Comparison of ENCODE assay signal across 1 cellular context in genomic region chr9:3993783-3994182, GRCh38.
TF ChIP-seq lines count a peak whose summit lies in the region.

No MANE protein-coding gene starts in this region.

TF ChIP-seq in GM12878, 131 proteins besides CTCF, POLR2A, EP300 and RAD21 (continued from another document):
- TF ChIP-seq, protein P1, sequence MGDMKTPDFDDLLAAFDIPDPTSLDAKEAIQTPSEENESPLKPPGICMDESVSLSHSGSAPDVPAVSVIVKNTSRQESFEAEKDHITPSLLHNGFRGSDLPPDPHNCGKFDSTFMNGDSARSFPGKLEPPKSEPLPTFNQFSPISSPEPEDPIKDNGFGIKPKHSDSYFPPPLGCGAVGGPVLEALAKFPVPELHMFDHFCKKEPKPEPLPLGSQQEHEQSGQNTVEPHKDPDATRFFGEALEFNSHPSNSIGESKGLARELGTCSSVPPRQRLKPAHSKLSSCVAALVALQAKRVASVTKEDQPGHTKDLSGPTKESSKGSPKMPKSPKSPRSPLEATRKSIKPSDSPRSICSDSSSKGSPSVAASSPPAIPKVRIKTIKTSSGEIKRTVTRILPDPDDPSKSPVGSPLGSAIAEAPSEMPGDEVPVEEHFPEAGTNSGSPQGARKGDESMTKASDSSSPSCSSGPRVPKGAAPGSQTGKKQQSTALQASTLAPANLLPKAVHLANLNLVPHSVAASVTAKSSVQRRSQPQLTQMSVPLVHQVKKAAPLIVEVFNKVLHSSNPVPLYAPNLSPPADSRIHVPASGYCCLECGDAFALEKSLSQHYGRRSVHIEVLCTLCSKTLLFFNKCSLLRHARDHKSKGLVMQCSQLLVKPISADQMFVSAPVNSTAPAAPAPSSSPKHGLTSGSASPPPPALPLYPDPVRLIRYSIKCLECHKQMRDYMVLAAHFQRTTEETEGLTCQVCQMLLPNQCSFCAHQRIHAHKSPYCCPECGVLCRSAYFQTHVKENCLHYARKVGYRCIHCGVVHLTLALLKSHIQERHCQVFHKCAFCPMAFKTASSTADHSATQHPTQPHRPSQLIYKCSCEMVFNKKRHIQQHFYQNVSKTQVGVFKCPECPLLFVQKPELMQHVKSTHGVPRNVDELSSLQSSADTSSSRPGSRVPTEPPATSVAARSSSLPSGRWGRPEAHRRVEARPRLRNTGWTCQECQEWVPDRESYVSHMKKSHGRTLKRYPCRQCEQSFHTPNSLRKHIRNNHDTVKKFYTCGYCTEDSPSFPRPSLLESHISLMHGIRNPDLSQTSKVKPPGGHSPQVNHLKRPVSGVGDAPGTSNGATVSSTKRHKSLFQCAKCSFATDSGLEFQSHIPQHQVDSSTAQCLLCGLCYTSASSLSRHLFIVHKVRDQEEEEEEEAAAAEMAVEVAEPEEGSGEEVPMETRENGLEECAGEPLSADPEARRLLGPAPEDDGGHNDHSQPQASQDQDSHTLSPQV (IDR thresholded peaks at IDR 0.05), result no peak
- TF ChIP-seq DPF2 (IDR thresholded peaks at IDR 0.05), result no peak
